8 cellular contexts compared by ENCODE assay signal in the genomic region with DNA sequence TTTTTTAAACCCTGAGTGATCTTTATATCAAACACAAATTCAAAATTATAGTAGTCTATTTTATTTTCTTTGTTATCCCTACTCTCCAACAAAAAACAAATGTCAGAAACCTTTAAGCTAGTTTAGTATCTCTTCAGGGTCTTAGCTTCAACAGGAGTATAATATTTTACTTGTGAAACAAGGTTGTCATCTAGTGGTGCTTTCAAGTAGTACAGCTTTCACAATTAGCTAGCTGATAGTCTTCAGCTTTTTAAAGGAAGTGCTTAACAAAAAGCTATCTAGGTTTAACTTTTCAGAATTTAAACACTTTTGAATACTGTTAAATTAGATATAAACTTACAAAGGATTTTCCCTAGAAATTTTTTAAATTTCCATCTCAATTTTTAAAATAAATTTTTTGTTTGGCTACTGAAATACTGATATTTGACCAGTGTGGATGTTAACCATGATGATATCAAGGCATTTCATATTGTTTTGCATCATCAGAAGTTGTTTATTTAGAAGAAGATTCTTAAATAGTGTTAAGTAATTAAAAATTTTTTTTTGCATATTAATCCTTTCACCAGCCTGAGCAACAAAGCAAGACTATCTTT. TPM values are rescaled to one million over a fixed set of nuclear protein-coding genes. Genes with fewer than 3 reads are reported as not detected.
DNase-seq lines count a peak whose midpoint lies in the region; ATAC-seq and TF ChIP-seq lines count a peak whose summit lies in the region.

No MANE protein-coding gene starts in this region.

- peak; percentile 72 for ATAC-seq in GM21619 (IDR thresholded peaks at IDR 0.05; ENCODE audit: unreplicated experiment)

- H3K27ac ChIP-seq in OCI-LY7 (ENCODE audit: low read depth, low read length, poor library complexity, severe bottlenecking), result no peak overlapping the region

- H3K4me1 ChIP-seq in OCI-LY7 (ENCODE audit: insufficient read depth, low read length, poor library complexity, severe bottlenecking), result no peaks in the 10 kb centered on the region

- H3K4me2 ChIP-seq in OCI-LY7 (ENCODE audit: low read length), result no peak overlapping the region

- peaks cover 5% of the 10 kb centered on the region; the same call in 1 of the 2 replicates for H3K9me3 ChIP-seq in OCI-LY7 (ENCODE audit: low read length)

- H3K79me2 ChIP-seq in OCI-LY7 (ENCODE audit: insufficient read depth, low read depth, low read length), result no peaks in the 10 kb centered on the region

- H3K4me3 ChIP-seq in OCI-LY7 (ENCODE audit: low read depth, low read length, poor library complexity, severe bottlenecking), result no peak overlapping the region

- H2AFZ ChIP-seq in OCI-LY7 (ENCODE audit: low read length), result no peak overlapping the region

- peak; percentile 97 for TF ChIP-seq CTCF in OCI-LY7 (conservative IDR thresholded peaks at IDR 0.05; ENCODE audit: low read length)

- CTCF ChIA-PET in OCI-LY7 (lab: Charles Lee; ENCODE audit: unreplicated experiment), result interaction anchor here (1.0 to 1.2 kb wide), 2 partner anchors 36 to 1040 kb away, joined by 3 to 4 read pairs; no protein-coding TSS in a partner anchor

- no peaks in the 10 kb centered on the region for H3K9me2 ChIP-seq in OCI-LY7 (ENCODE audit: insufficient read depth, low read length)

- DNase-seq in NCI-H524 (lab: John Stamatoyannopoulos, UW), result peak; percentile 5 to 51
- DNase-seq in NCI-H524 treated with DMSO at 0.1 percent for 48 hours (lab: John Stamatoyannopoulos, UW), result no peak
- DNase-seq in HT1080 (ENCODE audit: low read depth), result peak; percentile 57
- peak; percentile 63 for DNase-seq in OCI-LY7 (ENCODE audit: low spot score)
- peak; percentile 70 for DNase-seq in dedifferentiated amniotic fluid mesenchymal stem cell (ENCODE audit: extremely low spot score)
- DNase-seq in lung microvascular endothelial cell (ENCODE audit: low read depth in 2 of 2), result peak; percentile 77 to 78
- no peak for DNase-seq in T-helper 9 cell

- no peaks in the 10 kb centered on the region for H3K36me3 ChIP-seq in OCI-LY7 (ENCODE audit: insufficient read depth, low read length)

- H4K20me1 ChIP-seq in OCI-LY7 (ENCODE audit: insufficient read depth, low read length), result peaks cover 9% of the 10 kb centered on the region

- BruUV-seq in OCI-LY7 (replicated peaks; lab: Mats Ljungman, UMichigan), result no TSS peak

- intact Hi-C loops in OCI-LY7 (cut with micrococcal nuclease; ENCODE audit: unreplicated experiment), result loop anchor here (1.0 to 5.0 kb wide), 4 partner anchors 34 to 1040 kb away; a partner anchor contains a TSS

- POLR2A ChIA-PET in OCI-LY7 (lab: Charles Lee), result interaction anchor here (0.5 to 1.1 kb wide), 8 partner anchors 9 to 616 kb away, joined by 3 to 5 read pairs (median 3); a partner anchor contains a TSS

RNA-seq across cellular contexts. Expression of a gene that starts 34.2 kb away (rescaled TPM):
- 9.0 and 10.7 TPM in 2 replicates for total RNA-seq in HT1080 (2014; rRNA removed; shearing (Covaris generic))
- polyA plus RNA-seq in HT1080 (2015; cell fraction: cytosol; rRNA removed), result 9.3 and 12.2 TPM in 2 replicates
- 16.0 and 17.0 TPM in 2 replicates for polyA plus RNA-seq in HT1080 (2015; cell fraction: nucleus; rRNA removed)
- total RNA-seq in OCI-LY7 (2014; rRNA removed; shearing (Covaris generic)), result 12.2 and 13.5 TPM in 2 replicates
- total RNA-seq in OCI-LY7 (2022) (17.1 and 18.5 TPM in 2 replicates), lung microvascular endothelial cell (7.6 and 12.3 TPM in 2 replicates)

Comparison
In these comparisons a context has a peak if more than half of its experiments do, and no peak if none do; other contexts are left out.
1. DNase-seq: peak in NCI-H524 (2 of 2), HT1080 (single experiment), OCI-LY7 (single experiment), dedifferentiated amniotic fluid mesenchymal stem cell (single experiment) and lung microvascular endothelial cell (2 of 2); none in NCI-H524 treated with DMSO at 0.1 percent for 48 hours (single experiment) and T-helper 9 cell (single experiment).